Comparison of ENCODE assay signal across 9 cellular contexts in the genomic region with DNA sequence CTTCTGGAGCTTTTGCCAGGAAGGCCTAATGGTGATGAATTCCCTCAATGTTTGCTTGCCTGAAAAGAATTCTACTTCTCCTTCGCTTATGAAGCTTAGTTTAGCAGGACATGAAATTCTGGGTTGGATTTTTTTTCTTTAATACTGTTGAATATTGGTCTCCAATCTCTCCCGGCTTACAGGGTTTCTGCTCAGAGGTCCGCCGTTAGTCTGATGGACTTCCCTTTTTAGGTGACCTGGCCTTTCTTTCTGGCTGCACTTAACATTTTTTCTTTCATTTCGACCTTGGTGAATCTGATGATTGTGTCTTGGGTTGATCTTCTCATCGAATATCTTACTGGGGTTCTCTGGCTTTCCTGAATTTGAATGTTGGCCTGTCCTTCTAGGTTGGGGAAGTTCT. TPM values are rescaled to one million over a fixed set of nuclear protein-coding genes. Genes with fewer than 3 reads are reported as not detected.
"Had no signal": no experiment of that assay in that cellular context is flagged by ENCODE, and none has a peak within 500 bp of the region (broad histone marks: within the 10 kb centered on the region; RNA-seq: fewer than 3 reads in every experiment).

No MANE protein-coding gene starts in this region.

- DNase-seq: GDM1, GF-D8 had no signal

- H3K4me3 ChIP-seq: GM12878 had no signal

- FAIRE-seq: G401.6, GM12878, GM12891, GM12892, GM18507, GM19239 had no signal

- ATAC-seq: GM12878 had no signal

RNA-seq across cellular contexts. Expression of a gene that starts 17.2 kb away (rescaled TPM):
- total RNA-seq: G401, GM12878 had no signal
